Comparison of ENCODE assay signal across 1 cellular context in the genomic region with DNA sequence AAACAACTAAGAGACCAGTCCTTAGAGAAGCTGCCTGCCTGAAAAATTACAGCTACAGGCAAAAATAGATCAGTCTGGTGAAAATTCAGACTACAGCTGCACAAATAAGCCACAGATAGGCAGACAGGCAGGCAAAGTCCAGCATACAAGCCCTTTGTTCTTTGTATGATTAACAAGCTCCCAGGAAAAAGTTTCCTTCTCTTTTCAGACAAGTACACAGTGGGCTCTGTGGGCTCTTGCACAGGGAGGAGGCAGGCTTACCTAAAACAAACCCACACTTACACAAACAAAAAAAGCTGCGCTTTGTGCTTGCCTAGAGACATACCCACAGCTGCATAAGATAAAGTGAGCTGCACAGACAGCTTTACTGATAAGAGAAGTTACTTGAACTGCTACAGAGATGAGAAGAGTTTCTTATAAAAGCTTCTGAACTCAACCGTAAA.
TF ChIP-seq lines count a peak whose summit lies in the region.

No MANE protein-coding gene starts in this region.

TF ChIP-seq in HepG2, 621 proteins besides CTCF, POLR2A, EP300 and RAD21 (continued from another document and continues in another):
- TF ChIP-seq, protein P1, sequence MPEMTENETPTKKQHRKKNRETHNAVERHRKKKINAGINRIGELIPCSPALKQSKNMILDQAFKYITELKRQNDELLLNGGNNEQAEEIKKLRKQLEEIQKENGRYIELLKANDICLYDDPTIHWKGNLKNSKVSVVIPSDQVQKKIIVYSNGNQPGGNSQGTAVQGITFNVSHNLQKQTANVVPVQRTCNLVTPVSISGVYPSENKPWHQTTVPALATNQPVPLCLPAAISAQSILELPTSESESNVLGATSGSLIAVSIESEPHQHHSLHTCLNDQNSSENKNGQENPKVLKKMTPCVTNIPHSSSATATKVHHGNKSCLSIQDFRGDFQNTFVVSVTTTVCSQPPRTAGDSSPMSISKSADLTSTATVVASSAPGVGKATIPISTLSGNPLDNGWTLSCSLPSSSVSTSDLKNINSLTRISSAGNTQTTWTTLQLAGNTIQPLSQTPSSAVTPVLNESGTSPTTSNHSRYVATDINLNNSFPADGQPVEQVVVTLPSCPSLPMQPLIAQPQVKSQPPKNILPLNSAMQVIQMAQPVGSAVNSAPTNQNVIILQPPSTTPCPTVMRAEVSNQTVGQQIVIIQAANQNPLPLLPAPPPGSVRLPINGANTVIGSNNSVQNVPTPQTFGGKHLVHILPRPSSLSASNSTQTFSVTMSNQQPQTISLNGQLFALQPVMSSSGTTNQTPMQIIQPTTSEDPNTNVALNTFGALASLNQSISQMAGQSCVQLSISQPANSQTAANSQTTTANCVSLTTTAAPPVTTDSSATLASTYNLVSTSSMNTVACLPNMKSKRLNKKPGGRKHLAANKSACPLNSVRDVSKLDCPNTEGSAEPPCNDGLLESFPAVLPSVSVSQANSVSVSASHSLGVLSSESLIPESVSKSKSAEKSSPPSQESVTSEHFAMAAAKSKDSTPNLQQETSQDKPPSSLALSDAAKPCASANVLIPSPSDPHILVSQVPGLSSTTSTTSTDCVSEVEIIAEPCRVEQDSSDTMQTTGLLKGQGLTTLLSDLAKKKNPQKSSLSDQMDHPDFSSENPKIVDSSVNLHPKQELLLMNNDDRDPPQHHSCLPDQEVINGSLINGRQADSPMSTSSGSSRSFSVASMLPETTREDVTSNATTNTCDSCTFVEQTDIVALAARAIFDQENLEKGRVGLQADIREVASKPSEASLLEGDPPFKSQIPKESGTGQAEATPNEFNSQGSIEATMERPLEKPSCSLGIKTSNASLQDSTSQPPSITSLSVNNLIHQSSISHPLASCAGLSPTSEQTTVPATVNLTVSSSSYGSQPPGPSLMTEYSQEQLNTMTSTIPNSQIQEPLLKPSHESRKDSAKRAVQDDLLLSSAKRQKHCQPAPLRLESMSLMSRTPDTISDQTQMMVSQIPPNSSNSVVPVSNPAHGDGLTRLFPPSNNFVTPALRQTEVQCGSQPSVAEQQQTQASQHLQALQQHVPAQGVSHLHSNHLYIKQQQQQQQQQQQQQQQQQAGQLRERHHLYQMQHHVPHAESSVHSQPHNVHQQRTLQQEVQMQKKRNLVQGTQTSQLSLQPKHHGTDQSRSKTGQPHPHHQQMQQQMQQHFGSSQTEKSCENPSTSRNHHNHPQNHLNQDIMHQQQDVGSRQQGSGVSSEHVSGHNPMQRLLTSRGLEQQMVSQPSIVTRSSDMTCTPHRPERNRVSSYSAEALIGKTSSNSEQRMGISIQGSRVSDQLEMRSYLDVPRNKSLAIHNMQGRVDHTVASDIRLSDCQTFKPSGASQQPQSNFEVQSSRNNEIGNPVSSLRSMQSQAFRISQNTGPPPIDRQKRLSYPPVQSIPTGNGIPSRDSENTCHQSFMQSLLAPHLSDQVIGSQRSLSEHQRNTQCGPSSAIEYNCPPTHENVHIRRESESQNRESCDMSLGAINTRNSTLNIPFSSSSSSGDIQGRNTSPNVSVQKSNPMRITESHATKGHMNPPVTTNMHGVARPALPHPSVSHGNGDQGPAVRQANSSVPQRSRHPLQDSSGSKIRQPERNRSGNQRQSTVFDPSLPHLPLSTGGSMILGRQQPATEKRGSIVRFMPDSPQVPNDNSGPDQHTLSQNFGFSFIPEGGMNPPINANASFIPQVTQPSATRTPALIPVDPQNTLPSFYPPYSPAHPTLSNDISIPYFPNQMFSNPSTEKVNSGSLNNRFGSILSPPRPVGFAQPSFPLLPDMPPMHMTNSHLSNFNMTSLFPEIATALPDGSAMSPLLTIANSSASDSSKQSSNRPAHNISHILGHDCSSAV (CRISPR knock-in tag; IDR thresholded peaks at IDR 0.05; ENCODE audit: borderline replicate concordance): no peak
- TF ChIP-seq, protein P2, sequence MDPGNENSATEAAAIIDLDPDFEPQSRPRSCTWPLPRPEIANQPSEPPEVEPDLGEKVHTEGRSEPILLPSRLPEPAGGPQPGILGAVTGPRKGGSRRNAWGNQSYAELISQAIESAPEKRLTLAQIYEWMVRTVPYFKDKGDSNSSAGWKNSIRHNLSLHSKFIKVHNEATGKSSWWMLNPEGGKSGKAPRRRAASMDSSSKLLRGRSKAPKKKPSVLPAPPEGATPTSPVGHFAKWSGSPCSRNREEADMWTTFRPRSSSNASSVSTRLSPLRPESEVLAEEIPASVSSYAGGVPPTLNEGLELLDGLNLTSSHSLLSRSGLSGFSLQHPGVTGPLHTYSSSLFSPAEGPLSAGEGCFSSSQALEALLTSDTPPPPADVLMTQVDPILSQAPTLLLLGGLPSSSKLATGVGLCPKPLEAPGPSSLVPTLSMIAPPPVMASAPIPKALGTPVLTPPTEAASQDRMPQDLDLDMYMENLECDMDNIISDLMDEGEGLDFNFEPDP (CRISPR knock-in tag; conservative IDR thresholded peaks at IDR 0.05): no peak
- TF ChIP-seq, protein P3, sequence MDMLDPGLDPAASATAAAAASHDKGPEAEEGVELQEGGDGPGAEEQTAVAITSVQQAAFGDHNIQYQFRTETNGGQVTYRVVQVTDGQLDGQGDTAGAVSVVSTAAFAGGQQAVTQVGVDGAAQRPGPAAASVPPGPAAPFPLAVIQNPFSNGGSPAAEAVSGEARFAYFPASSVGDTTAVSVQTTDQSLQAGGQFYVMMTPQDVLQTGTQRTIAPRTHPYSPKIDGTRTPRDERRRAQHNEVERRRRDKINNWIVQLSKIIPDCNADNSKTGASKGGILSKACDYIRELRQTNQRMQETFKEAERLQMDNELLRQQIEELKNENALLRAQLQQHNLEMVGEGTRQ (IDR thresholded peaks at IDR 0.05; ENCODE audit: low read depth, low read length): no peak
- TF ChIP-seq, protein P3 (CRISPR knock-in tag; IDR thresholded peaks at IDR 0.05; ENCODE audit: borderline replicate concordance): no peak
- no peak for TF ChIP-seq ZNF629 (CRISPR knock-in tag; conservative IDR thresholded peaks at IDR 0.05)
- TF ChIP-seq, protein P4, sequence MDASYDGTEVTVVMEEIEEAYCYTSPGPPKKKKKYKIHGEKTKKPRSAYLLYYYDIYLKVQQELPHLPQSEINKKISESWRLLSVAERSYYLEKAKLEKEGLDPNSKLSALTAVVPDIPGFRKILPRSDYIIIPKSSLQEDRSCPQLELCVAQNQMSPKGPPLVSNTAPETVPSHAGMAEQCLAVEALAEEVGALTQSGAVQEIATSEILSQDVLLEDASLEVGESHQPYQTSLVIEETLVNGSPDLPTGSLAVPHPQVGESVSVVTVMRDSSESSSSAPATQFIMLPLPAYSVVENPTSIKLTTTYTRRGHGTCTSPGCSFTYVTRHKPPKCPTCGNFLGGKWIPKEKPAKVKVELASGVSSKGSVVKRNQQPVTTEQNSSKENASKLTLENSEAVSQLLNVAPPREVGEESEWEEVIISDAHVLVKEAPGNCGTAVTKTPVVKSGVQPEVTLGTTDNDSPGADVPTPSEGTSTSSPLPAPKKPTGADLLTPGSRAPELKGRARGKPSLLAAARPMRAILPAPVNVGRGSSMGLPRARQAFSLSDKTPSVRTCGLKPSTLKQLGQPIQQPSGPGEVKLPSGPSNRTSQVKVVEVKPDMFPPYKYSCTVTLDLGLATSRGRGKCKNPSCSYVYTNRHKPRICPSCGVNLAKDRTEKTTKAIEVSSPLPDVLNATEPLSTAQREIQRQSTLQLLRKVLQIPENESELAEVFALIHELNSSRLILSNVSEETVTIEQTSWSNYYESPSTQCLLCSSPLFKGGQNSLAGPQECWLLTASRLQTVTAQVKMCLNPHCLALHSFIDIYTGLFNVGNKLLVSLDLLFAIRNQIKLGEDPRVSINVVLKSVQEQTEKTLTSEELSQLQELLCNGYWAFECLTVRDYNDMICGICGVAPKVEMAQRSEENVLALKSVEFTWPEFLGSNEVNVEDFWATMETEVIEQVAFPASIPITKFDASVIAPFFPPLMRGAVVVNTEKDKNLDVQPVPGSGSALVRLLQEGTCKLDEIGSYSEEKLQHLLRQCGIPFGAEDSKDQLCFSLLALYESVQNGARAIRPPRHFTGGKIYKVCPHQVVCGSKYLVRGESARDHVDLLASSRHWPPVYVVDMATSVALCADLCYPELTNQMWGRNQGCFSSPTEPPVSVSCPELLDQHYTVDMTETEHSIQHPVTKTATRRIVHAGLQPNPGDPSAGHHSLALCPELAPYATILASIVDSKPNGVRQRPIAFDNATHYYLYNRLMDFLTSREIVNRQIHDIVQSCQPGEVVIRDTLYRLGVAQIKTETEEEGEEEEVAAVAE (CRISPR knock-in tag; IDR thresholded peaks at IDR 0.05; ENCODE audit: borderline replicate concordance): no peak
- TF ChIP-seq, protein P5, sequence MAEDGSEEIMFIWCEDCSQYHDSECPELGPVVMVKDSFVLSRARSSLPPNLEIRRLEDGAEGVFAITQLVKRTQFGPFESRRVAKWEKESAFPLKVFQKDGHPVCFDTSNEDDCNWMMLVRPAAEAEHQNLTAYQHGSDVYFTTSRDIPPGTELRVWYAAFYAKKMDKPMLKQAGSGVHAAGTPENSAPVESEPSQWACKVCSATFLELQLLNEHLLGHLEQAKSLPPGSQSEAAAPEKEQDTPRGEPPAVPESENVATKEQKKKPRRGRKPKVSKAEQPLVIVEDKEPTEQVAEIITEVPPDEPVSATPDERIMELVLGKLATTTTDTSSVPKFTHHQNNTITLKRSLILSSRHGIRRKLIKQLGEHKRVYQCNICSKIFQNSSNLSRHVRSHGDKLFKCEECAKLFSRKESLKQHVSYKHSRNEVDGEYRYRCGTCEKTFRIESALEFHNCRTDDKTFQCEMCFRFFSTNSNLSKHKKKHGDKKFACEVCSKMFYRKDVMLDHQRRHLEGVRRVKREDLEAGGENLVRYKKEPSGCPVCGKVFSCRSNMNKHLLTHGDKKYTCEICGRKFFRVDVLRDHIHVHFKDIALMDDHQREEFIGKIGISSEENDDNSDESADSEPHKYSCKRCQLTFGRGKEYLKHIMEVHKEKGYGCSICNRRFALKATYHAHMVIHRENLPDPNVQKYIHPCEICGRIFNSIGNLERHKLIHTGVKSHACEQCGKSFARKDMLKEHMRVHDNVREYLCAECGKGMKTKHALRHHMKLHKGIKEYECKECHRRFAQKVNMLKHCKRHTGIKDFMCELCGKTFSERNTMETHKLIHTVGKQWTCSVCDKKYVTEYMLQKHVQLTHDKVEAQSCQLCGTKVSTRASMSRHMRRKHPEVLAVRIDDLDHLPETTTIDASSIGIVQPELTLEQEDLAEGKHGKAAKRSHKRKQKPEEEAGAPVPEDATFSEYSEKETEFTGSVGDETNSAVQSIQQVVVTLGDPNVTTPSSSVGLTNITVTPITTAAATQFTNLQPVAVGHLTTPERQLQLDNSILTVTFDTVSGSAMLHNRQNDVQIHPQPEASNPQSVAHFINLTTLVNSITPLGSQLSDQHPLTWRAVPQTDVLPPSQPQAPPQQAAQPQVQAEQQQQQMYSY (CRISPR knock-in tag; IDR thresholded peaks at IDR 0.05): no peak
- no peak for TF ChIP-seq ZNF83 (CRISPR knock-in tag; IDR thresholded peaks at IDR 0.05; ENCODE audit: borderline replicate concordance)
- TF ChIP-seq, protein P6, sequence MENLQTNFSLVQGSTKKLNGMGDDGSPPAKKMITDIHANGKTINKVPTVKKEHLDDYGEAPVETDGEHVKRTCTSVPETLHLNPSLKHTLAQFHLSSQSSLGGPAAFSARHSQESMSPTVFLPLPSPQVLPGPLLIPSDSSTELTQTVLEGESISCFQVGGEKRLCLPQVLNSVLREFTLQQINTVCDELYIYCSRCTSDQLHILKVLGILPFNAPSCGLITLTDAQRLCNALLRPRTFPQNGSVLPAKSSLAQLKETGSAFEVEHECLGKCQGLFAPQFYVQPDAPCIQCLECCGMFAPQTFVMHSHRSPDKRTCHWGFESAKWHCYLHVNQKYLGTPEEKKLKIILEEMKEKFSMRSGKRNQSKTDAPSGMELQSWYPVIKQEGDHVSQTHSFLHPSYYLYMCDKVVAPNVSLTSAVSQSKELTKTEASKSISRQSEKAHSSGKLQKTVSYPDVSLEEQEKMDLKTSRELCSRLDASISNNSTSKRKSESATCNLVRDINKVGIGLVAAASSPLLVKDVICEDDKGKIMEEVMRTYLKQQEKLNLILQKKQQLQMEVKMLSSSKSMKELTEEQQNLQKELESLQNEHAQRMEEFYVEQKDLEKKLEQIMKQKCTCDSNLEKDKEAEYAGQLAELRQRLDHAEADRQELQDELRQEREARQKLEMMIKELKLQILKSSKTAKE (CRISPR knock-in tag; IDR thresholded peaks at IDR 0.05; ENCODE audit: borderline replicate concordance): peak; percentile 86
- TF ChIP-seq SYNCRIP (IDR thresholded peaks at IDR 0.05; ENCODE audit: insufficient read depth, low read depth, low read length): no peak
- TF ChIP-seq ZNF337 (CRISPR knock-in tag; IDR thresholded peaks at IDR 0.05; ENCODE audit: borderline replicate concordance, low read depth): no peak
- no peak; the same call in 1 of the 2 replicates for TF ChIP-seq ZNF749 (CRISPR knock-in tag; IDR thresholded peaks at IDR 0.05; ENCODE audit: borderline replicate concordance)
- TF ChIP-seq FOXM1 (CRISPR knock-in tag; IDR thresholded peaks at IDR 0.05): no peak
- no peak for TF ChIP-seq RELA (CRISPR knock-in tag; IDR thresholded peaks at IDR 0.05)
- TF ChIP-seq, protein P7, sequence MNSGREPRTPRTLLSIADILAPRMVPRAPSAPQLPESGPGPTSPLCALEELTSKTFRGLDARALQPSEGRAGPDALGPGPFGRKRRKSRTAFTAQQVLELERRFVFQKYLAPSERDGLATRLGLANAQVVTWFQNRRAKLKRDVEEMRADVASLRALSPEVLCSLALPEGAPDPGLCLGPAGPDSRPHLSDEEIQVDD (CRISPR knock-in tag; IDR thresholded peaks at IDR 0.05; ENCODE audit: borderline replicate concordance): no peak
- no peak for TF ChIP-seq ZNF335 (CRISPR knock-in tag; IDR thresholded peaks at IDR 0.05)
- TF ChIP-seq ZNF570 (CRISPR knock-in tag; IDR thresholded peaks at IDR 0.05; ENCODE audit: borderline replicate concordance): no peak
- TF ChIP-seq TCF7 (IDR thresholded peaks at IDR 0.05; ENCODE audit: low read depth): peak; percentile 90
- TF ChIP-seq, protein P8, sequence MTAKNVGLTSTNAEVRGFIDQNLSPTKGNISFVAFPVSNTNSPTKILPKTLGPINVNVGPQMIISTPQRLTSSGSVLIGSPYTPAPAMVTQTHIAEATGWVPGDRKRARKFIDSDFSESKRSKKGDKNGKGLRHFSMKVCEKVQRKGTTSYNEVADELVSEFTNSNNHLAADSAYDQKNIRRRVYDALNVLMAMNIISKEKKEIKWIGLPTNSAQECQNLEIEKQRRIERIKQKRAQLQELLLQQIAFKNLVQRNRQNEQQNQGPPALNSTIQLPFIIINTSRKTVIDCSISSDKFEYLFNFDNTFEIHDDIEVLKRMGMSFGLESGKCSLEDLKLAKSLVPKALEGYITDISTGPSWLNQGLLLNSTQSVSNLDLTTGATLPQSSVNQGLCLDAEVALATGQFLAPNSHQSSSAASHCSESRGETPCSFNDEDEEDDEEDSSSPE (CRISPR knock-in tag; IDR thresholded peaks at IDR 0.05): no peak
- TF ChIP-seq ZFYVE20 (CRISPR knock-in tag; IDR thresholded peaks at IDR 0.05; ENCODE audit: borderline replicate concordance, low read depth): no peak
- 0 out of 2 replicates have a peak, but pooled peaks have one; percentile 29 for TF ChIP-seq SNAI1 (CRISPR knock-in tag; IDR thresholded peaks at IDR 0.05; ENCODE audit: borderline replicate concordance)
- TF ChIP-seq, protein P9, sequence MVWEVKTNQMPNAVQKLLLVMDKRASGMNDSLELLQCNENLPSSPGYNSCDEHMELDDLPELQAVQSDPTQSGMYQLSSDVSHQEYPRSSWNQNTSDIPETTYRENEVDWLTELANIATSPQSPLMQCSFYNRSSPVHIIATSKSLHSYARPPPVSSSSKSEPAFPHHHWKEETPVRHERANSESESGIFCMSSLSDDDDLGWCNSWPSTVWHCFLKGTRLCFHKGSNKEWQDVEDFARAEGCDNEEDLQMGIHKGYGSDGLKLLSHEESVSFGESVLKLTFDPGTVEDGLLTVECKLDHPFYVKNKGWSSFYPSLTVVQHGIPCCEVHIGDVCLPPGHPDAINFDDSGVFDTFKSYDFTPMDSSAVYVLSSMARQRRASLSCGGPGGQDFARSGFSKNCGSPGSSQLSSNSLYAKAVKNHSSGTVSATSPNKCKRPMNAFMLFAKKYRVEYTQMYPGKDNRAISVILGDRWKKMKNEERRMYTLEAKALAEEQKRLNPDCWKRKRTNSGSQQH (CRISPR knock-in tag; IDR thresholded peaks at IDR 0.05; ENCODE audit: low read depth): no peak
